In the genomic region with DNA sequence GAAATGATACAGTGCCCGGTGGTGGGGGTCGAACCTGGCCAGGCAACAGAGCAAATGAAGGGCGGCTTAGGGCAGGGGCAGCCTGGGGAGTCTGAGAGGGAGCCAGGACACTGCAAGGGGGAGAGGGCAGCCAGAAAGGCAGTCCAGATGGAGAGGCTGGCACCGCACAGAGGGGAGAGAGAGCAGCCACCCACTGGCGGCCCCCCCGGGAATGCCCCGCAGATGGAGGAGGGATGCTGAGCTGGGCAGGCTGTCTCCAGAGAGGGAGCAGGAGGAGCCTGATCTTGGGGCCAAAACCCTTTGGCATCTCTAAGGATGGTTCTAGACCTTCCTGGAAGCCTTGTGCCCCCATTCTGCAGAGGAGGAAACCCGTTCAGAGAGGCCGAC, we compare ENCODE assay signal across 18 cellular contexts.
"Had no signal": no experiment of that assay in that cellular context is flagged by ENCODE, and none has a peak within 500 bp of the region (broad histone marks: within the 10 kb centered on the region; RNA-seq: fewer than 3 reads in every experiment).

No MANE protein-coding gene starts in this region.

- H3K36me3 ChIP-seq: Peyer's patch had no signal

- H3K27me3 ChIP-seq: Peyer's patch had no signal

- H3K4me1 Mint-ChIP-seq: activated CD4-positive, alpha-beta T cell treated with anti-CD3 and anti-CD28 coated beads, Interleukin-2, amount 10 ng/mL, durations not matched to agents 24 days and 14 days; activated naive CD8-positive, alpha-beta T cell treated with anti-CD3 and anti-CD28 coated beads, Interleukin-2, amount 50 U/mL, for 24 hours had no signal

- H3K4me3 Mint-ChIP-seq: activated CD4-positive, alpha-beta T cell treated with anti-CD3 and anti-CD28 coated beads, Interleukin-2, amount 10 ng/mL, durations not matched to agents 24 days and 14 days; activated naive CD8-positive, alpha-beta T cell treated with anti-CD3 and anti-CD28 coated beads, Interleukin-2, amount 50 U/mL, for 24 hours; activated T-cell treated with anti-CD3 and anti-CD28 coated beads, Interleukin-2, amount 50 U/mL, for 4 hours; T-helper 1 cell treated with Interleukin-12 subunit alpha and Interleukin-12 subunit beta and Interleukin-4 antibody, amounts not matched to agents 30 μg/mL and 1 μg/mL, for 36 hours; WTC11 had no signal

- H3K27ac ChIP-seq: Peyer's patch had no signal

- H3K4me3 ChIP-seq: Peyer's patch had no signal

- H3K36me3 Mint-ChIP-seq: activated naive CD4-positive, alpha-beta T cell treated with anti-CD3 and anti-CD28 coated beads, Interleukin-2, amount 50 U/mL, for 72 hours; WTC11 had no signal

- H3K27me3 Mint-ChIP-seq: activated CD4-positive, alpha-beta T cell treated with anti-CD3 and anti-CD28 coated beads, Interleukin-2, amount 10 ng/mL, durations not matched to agents 24 days and 14 days had no signal

- ATAC-seq: activated naive CD4-positive, alpha-beta T cell treated with anti-CD3 and anti-CD28 coated beads, Interleukin-2, amount 50 U/mL, for 72 hours; activated naive CD8-positive, alpha-beta T cell treated with anti-CD3 and anti-CD28 coated beads, Interleukin-2, amount 50 U/mL, for 24 hours; activated T-cell treated with anti-CD3 and anti-CD28 coated beads, Interleukin-2, amount 50 U/mL, for 4 hours; WTC11 had no signal

- DNase-seq: activated CD4-positive, alpha-beta T cell treated with anti-CD3 and anti-CD28 coated beads, Interleukin-2, amount 10 ng/mL, durations not matched to agents 24 days and 14 days; activated CD4-positive, alpha-beta T cell treated with anti-CD3 and anti-CD28 coated beads, Interleukin-2, amount 50 U/mL, for 48 hours; activated CD4-positive, CD25-positive, alpha-beta regulatory T cell treated with anti-CD3 and anti-CD28 coated beads, Interleukin-2, amount 50 U/mL, for 72 hours; activated effector memory CD4-positive, alpha-beta T cell treated with anti-CD3 and anti-CD28 coated beads, Interleukin-2, amount 50 U/mL, for 16 hours; activated naive CD4-positive, alpha-beta T cell treated with Interleukin-2 at 50 U/mL for 16 hours; activated naive CD8-positive, alpha-beta T cell treated with anti-CD3 and anti-CD28 coated beads, Interleukin-2, amount 50 U/mL, for 24 hours; activated T-cell treated with anti-CD3 and anti-CD28 coated beads, Interleukin-2, amount 50 U/mL, for 4 hours; cerebellar nuclear complex; KBM-7; NCI-H1048; NCI-H1930; NCI-H526 treated with DMSO at 0.1 percent for 48 hours; NCI-H82; Peyer's patch; SHP77 treated with DMSO at 0.1 percent for 48 hours had no signal

- H3K27ac Mint-ChIP-seq: activated CD4-positive, alpha-beta T cell treated with anti-CD3 and anti-CD28 coated beads, Interleukin-2, amount 10 ng/mL, durations not matched to agents 24 days and 14 days; activated naive CD4-positive, alpha-beta T cell treated with anti-CD3 and anti-CD28 coated beads, Interleukin-2, amount 50 U/mL, for 72 hours; activated naive CD8-positive, alpha-beta T cell treated with anti-CD3 and anti-CD28 coated beads, Interleukin-2, amount 50 U/mL, for 24 hours; T-helper 1 cell treated with Interleukin-12 subunit alpha and Interleukin-12 subunit beta and Interleukin-4 antibody, amounts not matched to agents 30 μg/mL and 1 μg/mL, for 36 hours; WTC11 had no signal

- H3K9me3 ChIP-seq: Peyer's patch had no signal

- H3K4me1 ChIP-seq: Peyer's patch had no signal

- H3K9me3 Mint-ChIP-seq: activated CD4-positive, alpha-beta T cell treated with anti-CD3 and anti-CD28 coated beads, Interleukin-2, amount 10 ng/mL, durations not matched to agents 24 days and 14 days; activated naive CD4-positive, alpha-beta T cell treated with anti-CD3 and anti-CD28 coated beads, Interleukin-2, amount 50 U/mL, for 72 hours; activated naive CD8-positive, alpha-beta T cell treated with anti-CD3 and anti-CD28 coated beads, Interleukin-2, amount 50 U/mL, for 24 hours; activated T-cell treated with anti-CD3 and anti-CD28 coated beads, Interleukin-2, amount 50 U/mL, for 4 hours; T-helper 1 cell treated with Interleukin-12 subunit alpha and Interleukin-12 subunit beta and Interleukin-4 antibody, amounts not matched to agents 30 μg/mL and 1 μg/mL, for 36 hours; WTC11 had no signal
